1 cellular context compared by ENCODE assay signal in genomic region chr4:109506890-109507289, GRCh38.
TF ChIP-seq lines count a peak whose summit lies in the region.

No MANE protein-coding gene starts in this region.

TF ChIP-seq in IMR-90, 13 proteins besides CTCF, POLR2A, EP300 and RAD21 (continued from another document):
- TF ChIP-seq ELK1 (IDR thresholded peaks at IDR 0.05; ENCODE audit: borderline replicate concordance, low read depth, low read length) (no peak), USF2 (IDR thresholded peaks at IDR 0.05; ENCODE audit: low read depth, low read length) (no peak), MXI1 (IDR thresholded peaks at IDR 0.05; ENCODE audit: borderline replicate concordance, low read depth, low read length) (no peak), FOS (IDR thresholded peaks at IDR 0.05; ENCODE audit: low read depth, low read length) (no peak), NFE2L2 (IDR thresholded peaks at IDR 0.05; ENCODE audit: low read depth, low read length) (no peak), BHLHE40 (IDR thresholded peaks at IDR 0.05; ENCODE audit: low read depth, low read length) (no peak), RFX5 (IDR thresholded peaks at IDR 0.05; ENCODE audit: low read depth, low read length) (no peak), CHD1 (IDR thresholded peaks at IDR 0.05; ENCODE audit: low read depth, low read length) (no peak)
